In genomic region chr11:8811571-8811970, GRCh38 we compare ENCODE assay signal across 15 cellular contexts.
DNase-seq lines count a peak whose midpoint lies in the region; ATAC-seq and TF ChIP-seq lines count a peak whose summit lies in the region.
"Had no signal": no experiment of that assay in that cellular context is flagged by ENCODE, and none has a peak within 500 bp of the region (broad histone marks: within the 10 kb centered on the region; RNA-seq: fewer than 3 reads in every experiment).

No MANE protein-coding gene starts in this region.

- peaks cover 17% of the 10 kb centered on the region for H4K20me1 ChIP-seq in neural progenitor cell (ENCODE audit: low read depth)

- H3K36me3 ChIP-seq in left ventricle myocardium inferior (no peaks in the 10 kb centered on the region), neural progenitor cell (no peaks in the 10 kb centered on the region), urinary bladder (ENCODE audit: insufficient read depth) (no peaks in the 10 kb centered on the region)

- peak overlapping the region; percentile 95 for H3K4me3 Mint-ChIP-seq in neural progenitor cell
- H3K4me3 Mint-ChIP-seq: activated naive CD8-positive, alpha-beta T cell had no signal

- peaks cover 56% of the 10 kb centered on the region for H3K4me1 Mint-ChIP-seq in neural progenitor cell

- no peaks in the 10 kb centered on the region for H3K27me3 Mint-ChIP-seq in neural progenitor cell (ENCODE audit: insufficient read depth, low read depth)

- no peak for ATAC-seq in Right ventricle myocardium superior (ENCODE audit: poor library complexity)
- ATAC-seq in HG02870 (IDR thresholded peaks at IDR 0.05; ENCODE audit: unreplicated experiment), result no peak
- ATAC-seq: HCT116; stimulated activated effector memory CD8-positive, alpha-beta T cell treated with anti-CD3 and anti-CD28 coated beads, Interleukin-12 subunit alpha, Interleukin-12 subunit beta, amount 100 ng/mL, for 72 hours had no signal

- H3K4me3 ChIP-seq in left ventricle myocardium inferior (peak overlapping the region; percentile 78), neural progenitor cell (no peak overlapping the region), urinary bladder (ENCODE audit: low read depth, low read length) (no peak overlapping the region)

- no peaks in the 10 kb centered on the region for H3K9me3 Mint-ChIP-seq in neural progenitor cell
- H3K9me3 Mint-ChIP-seq: stimulated activated effector memory CD8-positive, alpha-beta T cell treated with anti-CD3 and anti-CD28 coated beads, Interleukin-12 subunit alpha, Interleukin-12 subunit beta, amount 100 ng/mL, for 72 hours had no signal

- WGBS in urinary bladder, result 77% methylated on average over 1 of the region's 1 CpG

- no peaks in the 10 kb centered on the region for H3K27me3 ChIP-seq in left ventricle myocardium inferior (ENCODE audit: low read depth)
- no peaks in the 10 kb centered on the region for H3K27me3 ChIP-seq in neural progenitor cell

- H2AFZ ChIP-seq in neural progenitor cell (replicated peaks), result no peak overlapping the region

- peaks cover 3% of the 10 kb centered on the region for H3K36me3 Mint-ChIP-seq in neural progenitor cell
- H3K36me3 Mint-ChIP-seq: activated naive CD8-positive, alpha-beta T cell; stimulated activated effector memory CD8-positive, alpha-beta T cell treated with anti-CD3 and anti-CD28 coated beads, Interleukin-12 subunit alpha, Interleukin-12 subunit beta, amount 100 ng/mL, for 72 hours had no signal

- DNase-seq in left ventricle myocardium inferior (no peak), Right ventricle myocardium superior (no peak), fibroblast of gingiva (ENCODE audit: low read depth) (peak; percentile 87), neural progenitor cell (ENCODE audit: low spot score) (no peak), NCI-H226 (no peak)
- no peak for DNase-seq in activated naive CD4-positive, alpha-beta T cell (lab: John Stamatoyannopoulos, UW)
- DNase-seq: ACHN; activated CD4-positive, alpha-beta T cell treated with anti-CD3 and anti-CD28 coated beads, Interleukin-2, amount 50 U/mL, for 48 hours; MV-4-11; SW 1271 had no signal

- intact Hi-C loops in left ventricle myocardium inferior (cut with micrococcal nuclease) (loop anchor here (5.0 kb wide), 1 partner anchor 124 kb away; no protein-coding TSS in a partner anchor), Right ventricle myocardium superior (cut with DNase I) (loop anchor here (5.0 to 10.0 kb wide), 2 partner anchors 124 to 153 kb away; partner anchors contain the start of gene TMEM9B)

- no peak overlapping the region for H3K9ac ChIP-seq in neural progenitor cell

- H3K79me2 ChIP-seq in neural progenitor cell (ENCODE audit: low read depth), result peaks cover 7% of the 10 kb centered on the region

- peaks cover 22% of the 10 kb centered on the region for H3F3A ChIP-seq in neural progenitor cell (ENCODE audit: low read depth)

- no peak for TF ChIP-seq CTCF in left ventricle myocardium inferior (IDR thresholded peaks at IDR 0.05; ENCODE audit: borderline replicate concordance)
- TF ChIP-seq CTCF in neural progenitor cell (IDR thresholded peaks at IDR 0.05), result no peak

- H3K4me1 ChIP-seq in left ventricle myocardium inferior, result peaks cover 74% of the 10 kb centered on the region
- H3K4me1 ChIP-seq in neural progenitor cell, result peaks cover 53% of the 10 kb centered on the region
- no peaks in the 10 kb centered on the region for H3K4me1 ChIP-seq in urinary bladder (ENCODE audit: insufficient read depth)

- H3K4me2 ChIP-seq in neural progenitor cell, result no peak overlapping the region

- H3K9me3 ChIP-seq in left ventricle myocardium inferior (replicated peaks) (no peaks in the 10 kb centered on the region), neural progenitor cell (ENCODE audit: low read depth) (no peaks in the 10 kb centered on the region)

- H3K27ac ChIP-seq in left ventricle myocardium inferior (replicated peaks), result peak overlapping the region; percentile 89
- no peak overlapping the region for H3K27ac ChIP-seq in neural progenitor cell
- peak overlapping the region; percentile 79 for H3K27ac ChIP-seq in urinary bladder (ENCODE audit: low read depth)

- H3K27ac Mint-ChIP-seq in neural progenitor cell, result peak overlapping the region; percentile 99
- H3K27ac Mint-ChIP-seq: activated naive CD8-positive, alpha-beta T cell; stimulated activated effector memory CD8-positive, alpha-beta T cell treated with anti-CD3 and anti-CD28 coated beads, Interleukin-12 subunit alpha, Interleukin-12 subunit beta, amount 100 ng/mL, for 72 hours had no signal
